In genomic region chr2:202023904-202024266, GRCh38 we compare ENCODE assay signal across 1 cellular context.
A peak's percentile ranks its signal among the peaks of the same experiment; 100 is the strongest.
TF ChIP-seq lines count a peak whose summit lies in the region.

No MANE protein-coding gene starts in this region.

TF ChIP-seq in H1, 55 proteins besides CTCF, POLR2A, EP300 and RAD21:
- 0 out of 2 replicates have a peak, but pooled peaks have one; percentile 19 for TF ChIP-seq E2F6 (IDR thresholded peaks at IDR 0.05)
- peak; percentile 5; the same call in 1 of the 2 replicates for TF ChIP-seq TBP (IDR thresholded peaks at IDR 0.05; ENCODE audit: low read depth, low read length)
- no peak for TF ChIP-seq CTBP2 (IDR thresholded peaks at IDR 0.05; ENCODE audit: borderline replicate concordance, insufficient read depth, insufficient read length, low read length)
- no peak for TF ChIP-seq BCL11A (IDR thresholded peaks at IDR 0.05; ENCODE audit: low read depth in 2 of 2, low read length in 2 of 2)
- no peak for TF ChIP-seq NANOG (IDR thresholded peaks at IDR 0.05; ENCODE audit: insufficient read depth, low read depth, low read length, poor library complexity, severe bottlenecking)
- peak; percentile 16; the same call in 1 of the 2 replicates for TF ChIP-seq MAX (IDR thresholded peaks at IDR 0.05)
TF ChIP-seq in H1: peak in this region for 3.
